8 cellular contexts compared by ENCODE assay signal in genomic region chr1:9589144-9589718, GRCh38.
DNase-seq lines count a peak whose midpoint lies in the region; ATAC-seq lines count a peak whose summit lies in the region.

No MANE protein-coding gene starts in this region.

- no peaks in the 10 kb centered on the region for H3K27me3 ChIP-seq in effector memory CD4-positive, alpha-beta T cell (replicated peaks; ENCODE audit: control insufficient read depth, insufficient read depth, low read length, poor library complexity, severe bottlenecking)
- no peaks in the 10 kb centered on the region for H3K27me3 ChIP-seq in mucosa of rectum (ENCODE audit: control insufficient read depth in 2 of 2, insufficient read depth in 2 of 2, low read length in 2 of 2)

- H3K9ac ChIP-seq in mucosa of rectum (ENCODE audit: low read depth in 1 of 2, low read length in 2 of 2): peak overlapping the region; percentile 26 to 67

- ATAC-seq in GM19324 (IDR thresholded peaks at IDR 0.05; ENCODE audit: low FRiP score, unreplicated experiment) (peak; percentile 5), HG03565 (IDR thresholded peaks at IDR 0.05; ENCODE audit: unreplicated experiment) (peak; percentile 13)

- H3K27ac ChIP-seq in effector memory CD4-positive, alpha-beta T cell (ENCODE audit: insufficient read depth, low read length, poor library complexity, severe bottlenecking): peak overlapping the region; percentile 15
- H3K27ac ChIP-seq in mucosa of rectum (ENCODE audit: low read depth in 2 of 2, low read length in 2 of 2): peak overlapping the region in 1 of 2 donors; percentile 1
- peak overlapping the region; percentile 51 for H3K27ac ChIP-seq in substantia nigra (ENCODE audit: low read depth, low read length, poor library complexity, severe bottlenecking)

- H3K9me3 ChIP-seq in effector memory CD4-positive, alpha-beta T cell (ENCODE audit: control insufficient read depth, low read length): no peaks in the 10 kb centered on the region
- no peaks in the 10 kb centered on the region for H3K9me3 ChIP-seq in mucosa of rectum (ENCODE audit: control insufficient read depth in 2 of 2, low read length in 2 of 2)

- H3K36me3 ChIP-seq in effector memory CD4-positive, alpha-beta T cell (ENCODE audit: control insufficient read depth, insufficient read depth, low read length): no peaks in the 10 kb centered on the region
- H3K36me3 ChIP-seq in mucosa of rectum (ENCODE audit: control insufficient read depth in 2 of 2, insufficient read depth in 2 of 2, low read length in 2 of 2): no peaks in the 10 kb centered on the region

- H3K4me1 ChIP-seq in effector memory CD4-positive, alpha-beta T cell (ENCODE audit: control insufficient read depth, insufficient read depth, low read length, poor library complexity, severe bottlenecking): peaks cover 23% of the 10 kb centered on the region
- peaks cover 11 to 20% of the 10 kb centered on the region in 2 donors for H3K4me1 ChIP-seq in mucosa of rectum (ENCODE audit: control insufficient read depth in 2 of 2, insufficient read depth in 2 of 2, low read length in 2 of 2)

- peak overlapping the region; percentile 66 for H3K4me3 ChIP-seq in effector memory CD4-positive, alpha-beta T cell (ENCODE audit: insufficient read depth, low read depth, low read length, poor library complexity, severe bottlenecking)
- peak overlapping the region; percentile 69 to 70 for H3K4me3 ChIP-seq in mucosa of rectum (ENCODE audit: low read length in 2 of 2)

- in situ Hi-C loops in ACHN (cut with HindIII; ENCODE audit: low pct_ligation_motif_present, low pct_unique_long_range_greater_than_20kb, low sequenced_read_pairs): no loop called here

- DNase-seq in ACHN (peak; percentile 28), substantia nigra (lab: John Stamatoyannopoulos, UW) (peak in 9 of 49 donors; percentile 20 to 78 (median 28)), OCI-M2 (lab: John Stamatoyannopoulos, UW; ENCODE audit: unreplicated experiment) (no peak)
- peak; percentile 55 for DNase-seq in activated CD4-positive, CD25-positive, alpha-beta regulatory T cell treated with anti-CD3 and anti-CD28 coated beads, Interleukin-2, amount 50 U/mL, for 72 hours
- DNase-seq in effector memory CD4-positive, alpha-beta T cell: peak; percentile 12 to 21 (median 14)
